ENCODE assay signal across 8 cellular contexts in genomic region chrX:73562458-73562857, GRCh38.
DNase-seq lines count a peak whose midpoint lies in the region; ATAC-seq and TF ChIP-seq lines count a peak whose summit lies in the region.

No MANE protein-coding gene starts in this region.

- no peaks in the 10 kb centered on the region for H3K27me3 ChIP-seq in muscle layer of duodenum (ENCODE audit: low read depth, low read length)

- peaks cover 0 to 3% of the 10 kb centered on the region in 2 donors for H3K4me1 ChIP-seq in muscle layer of duodenum (ENCODE audit: control insufficient read depth in 1 of 2, insufficient read depth in 2 of 2, low read length in 2 of 2)

- TF ChIP-seq CTCF in cardiac fibroblast (IDR thresholded peaks at IDR 0.05; ENCODE audit: low read depth, low read length): no peak

- no peaks in the 10 kb centered on the region for H3K9me3 ChIP-seq in muscle layer of duodenum (ENCODE audit: control insufficient read depth in 1 of 2, low read length in 2 of 2)

- H3K27ac ChIP-seq in muscle layer of duodenum (ENCODE audit: low read length): peak overlapping the region; percentile 60

- peak overlapping the region; percentile 69 to 70 for H3K4me3 ChIP-seq in cardiac fibroblast (replicated peaks in 1 of 2; ENCODE audit: low read depth in 2 of 2, low read length in 2 of 2)
- H3K4me3 ChIP-seq in muscle layer of duodenum (ENCODE audit: low read depth in 1 of 2, low read length in 2 of 2): peak overlapping the region; percentile 75 to 82

- H3K36me3 ChIP-seq in muscle layer of duodenum (ENCODE audit: control insufficient read depth in 1 of 2, insufficient read depth in 2 of 2, low read length in 2 of 2): no peaks in the 10 kb centered on the region

- DNase-seq in cardiac fibroblast (ENCODE audit: low read depth in 2 of 2): peak; percentile 12 to 18
- DNase-seq in NOMO-1 (lab: John Stamatoyannopoulos, UW; ENCODE audit: unreplicated experiment in 2 of 2): no peak
- DNase-seq in hepatic stellate cell (ENCODE audit: low spot score): no peak
- no peak for DNase-seq in hippocampal formation (lab: John Stamatoyannopoulos, UW)
- no peak for DNase-seq in 8988T

- ATAC-seq in GM18907 (IDR thresholded peaks at IDR 0.05; ENCODE audit: unreplicated experiment): peak; percentile 15
- ATAC-seq in HG03571 (IDR thresholded peaks at IDR 0.05; ENCODE audit: unreplicated experiment): peak; percentile 35

Comparison
In these comparisons a context has a peak if more than half of its experiments do, and no peak if none do; other contexts are left out.
1. DNase-seq: peak in cardiac fibroblast (2 of 2); none in NOMO-1 (0 of 2), hepatic stellate cell (single experiment), hippocampal formation (0 of 2) and 8988T (single experiment).